8 cellular contexts compared by ENCODE assay signal in genomic region chr14:76977793-76978730, GRCh38. TPM values are rescaled to one million over a fixed set of nuclear protein-coding genes. Genes with fewer than 3 reads are reported as not detected.
DNase-seq lines count a peak whose midpoint lies in the region; TF ChIP-seq lines count a peak whose summit lies in the region.

No MANE protein-coding gene starts in this region.

- H3K36me3 Mint-ChIP-seq in HFFc6 (ENCODE audit: low read depth): peaks cover 12% of the 10 kb centered on the region

- H3K36me3 ChIP-seq in cardiac muscle cell: no peaks in the 10 kb centered on the region

- no peaks in the 10 kb centered on the region for H3K27me3 ChIP-seq in cardiac muscle cell

- H3K4me1 Mint-ChIP-seq in HFFc6 (ENCODE audit: low read depth): peaks cover 8% of the 10 kb centered on the region

- peaks cover 16% of the 10 kb centered on the region for H3K4me1 ChIP-seq in cardiac muscle cell (ENCODE audit: low read depth)

- H3K9me3 ChIP-seq in cardiac muscle cell (ENCODE audit: low read depth): no peaks in the 10 kb centered on the region

- H3K27me3 Mint-ChIP-seq in HFFc6 (ENCODE audit: insufficient read depth): peaks cover 2% of the 10 kb centered on the region; the same call in 1 of the 2 replicates

- peak overlapping the region; percentile 43 for H3K27ac ChIP-seq in cardiac muscle cell

- H3K27ac Mint-ChIP-seq in HFFc6: no peak overlapping the region; the same call in 1 of the 2 replicates

- peaks cover 14% of the 10 kb centered on the region for H3K9me3 Mint-ChIP-seq in HFFc6

- TF ChIP-seq CTCF in HFFc6 (IDR thresholded peaks at IDR 0.05): no peak
- TF ChIP-seq CTCF in cardiac muscle cell (IDR thresholded peaks at IDR 0.05; ENCODE audit: low read depth, low read length): no peak

- no peak overlapping the region for H3K4me3 Mint-ChIP-seq in HFFc6

- H3K4me3 ChIP-seq in cardiac muscle cell: no peak overlapping the region

- DNase-seq in GM03348 (ENCODE audit: low spot score) (peak; percentile 47), HFFc6 (peak; percentile 28), NOMO-1 treated with DMSO at 0.1 percent for 48 hours (lab: John Stamatoyannopoulos, UW; ENCODE audit: unreplicated experiment) (peak; percentile 66), activated T-helper 1 cell treated with Interleukin-2 at 50 U/mL for 16 hours (ENCODE audit: low read depth) (peak; percentile 42), cardiac muscle cell (ENCODE audit: low read depth in 1 of 2, low spot score in 1 of 2) (peak in 1 of 2 donors; percentile 92), NCI-H69 (lab: John Stamatoyannopoulos, UW) (no peak), 8988T (no peak)
- peak; percentile 57 to 75 for DNase-seq in stimulated activated CD4-positive, alpha-beta T cell treated with anti-CD3 and anti-CD28 coated beads, Interleukin-1b, Interleukin-23, amount 100 ng/mL, for 1 hour (ENCODE audit: low read depth in 2 of 2)

RNA-seq across cellular contexts. Expression of gene IRF2BPL, which starts 50.4 kb away (rescaled TPM):
- total RNA-seq in HFFc6 (2021; fragmentation: NEBNext Ultra II Directional; extraction: Animal tissue kit (Norgen Biotek cat#: 25700)): 10 to 100 TPM; 37.1 to 46.3 (median 38.3) TPM
- total RNA-seq in cardiac muscle cell: 128 and 185 TPM in 2 replicates
- polyA plus RNA-seq in cardiac muscle cell: 43.7 and 88.2 TPM in 2 replicates

Comparison
In these comparisons a context has a peak if more than half of its experiments do, and no peak if none do; other contexts are left out.
1. DNase-seq: peak in GM03348 (single experiment), HFFc6 (single experiment), NOMO-1 treated with DMSO at 0.1 percent for 48 hours (single experiment), activated T-helper 1 cell treated with Interleukin-2 at 50 U/mL for 16 hours (single experiment) and stimulated activated CD4-positive, alpha-beta T cell treated with anti-CD3 and anti-CD28 coated beads, Interleukin-1b, Interleukin-23, amount 100 ng/mL, for 1 hour (2 of 2); none in NCI-H69 (single experiment) and 8988T (single experiment).